Comparison of ENCODE assay signal across 11 cellular contexts in genomic region chr2:182593394-182593707, GRCh38.
DNase-seq lines count a peak whose midpoint lies in the region; ATAC-seq and TF ChIP-seq lines count a peak whose summit lies in the region.
"Had no signal": no experiment of that assay in that cellular context is flagged by ENCODE, and none has a peak within 500 bp of the region (broad histone marks: within the 10 kb centered on the region; RNA-seq: fewer than 3 reads in every experiment).

No MANE protein-coding gene starts in this region.

- H3K4me1 Mint-ChIP-seq in progenitor cell of endocrine pancreas (ENCODE audit: low read depth), result peaks cover 2% of the 10 kb centered on the region

- no peak overlapping the region for H3K27ac Mint-ChIP-seq in progenitor cell of endocrine pancreas

- ATAC-seq in esophagus mucosa, result peak; percentile 42
- no peak for ATAC-seq in HG03442 (IDR thresholded peaks at IDR 0.05; ENCODE audit: unreplicated experiment)

- H3K36me3 Mint-ChIP-seq in progenitor cell of endocrine pancreas (ENCODE audit: insufficient read depth), result no peaks in the 10 kb centered on the region

- no peak overlapping the region for H3K4me3 Mint-ChIP-seq in progenitor cell of endocrine pancreas (ENCODE audit: low read depth)

- H3K4me3 ChIP-seq in skeletal muscle cell (ENCODE audit: low read depth, low read length), result no peak overlapping the region
- H3K4me3 ChIP-seq: skin epidermis had no signal

- no peaks in the 10 kb centered on the region for H3K27me3 Mint-ChIP-seq in progenitor cell of endocrine pancreas

- DNase-seq in H4 (ENCODE audit: low spot score) (peak; percentile 18), RPMI7951 (ENCODE audit: low read depth) (peak; percentile 53), skeletal muscle cell (ENCODE audit: low read depth) (peak; percentile 66), KBM-7 (no peak), NCI-H2171 treated with DMSO at 0.1 percent for 48 hours (lab: John Stamatoyannopoulos, UW) (no peak), progenitor cell of endocrine pancreas (ENCODE audit: low spot score, unreplicated experiment) (no peak)
- DNase-seq: activated naive CD4-positive, alpha-beta T cell; stimulated activated CD8-positive, alpha-beta memory T cell treated with anti-CD3 and anti-CD28 coated beads, Interleukin-4, amount 100 ng/mL, for 48 hours had no signal

- in situ Hi-C loops in KBM-7 (cut with MboI; ENCODE audit: low pct_unique_long_range_greater_than_20kb, low sequenced_read_pairs), result no loop called here

- no peak for TF ChIP-seq CTCF in progenitor cell of endocrine pancreas (IDR thresholded peaks at IDR 0.05; ENCODE audit: unreplicated experiment)

- H3K9me3 Mint-ChIP-seq in progenitor cell of endocrine pancreas (ENCODE audit: low read depth), result no peaks in the 10 kb centered on the region

Comparison
In these comparisons a context has a peak if more than half of its experiments do, and no peak if none do; other contexts are left out.
1. DNase-seq: peak in H4 (single experiment), RPMI7951 (single experiment) and skeletal muscle cell (single experiment); none in KBM-7 (single experiment), NCI-H2171 treated with DMSO at 0.1 percent for 48 hours (single experiment) and progenitor cell of endocrine pancreas (single experiment).